Comparison of ENCODE assay signal across 16 cellular contexts in genomic region chr1:225937048-225937968, GRCh38. TPM values are rescaled to one million over a fixed set of nuclear protein-coding genes. Genes with fewer than 3 reads are reported as not detected.
DNase-seq lines count a peak whose midpoint lies in the region; ATAC-seq and TF ChIP-seq lines count a peak whose summit lies in the region.
"Had no signal": no experiment of that assay in that cellular context is flagged by ENCODE, and none has a peak within 500 bp of the region (broad histone marks: within the 10 kb centered on the region; RNA-seq: fewer than 3 reads in every experiment).

No MANE protein-coding gene starts in this region.

- TF ChIP-seq POLR2A in right lobe of liver (IDR thresholded peaks at IDR 0.05): no peak

- H3K4me3 ChIP-seq in right lobe of liver (no peak overlapping the region), right cardiac atrium (ENCODE audit: low read length) (no peak overlapping the region)

- no peaks in the 10 kb centered on the region for H3K36me3 ChIP-seq in right lobe of liver

- H3K27ac ChIP-seq in VCaP (peak overlapping the region; percentile 45), right lobe of liver (no peak overlapping the region), right cardiac atrium (ENCODE audit: low read length) (no peak overlapping the region)

- ATAC-seq in right lobe of liver (peak; percentile 34 to 63 (median 40)), right cardiac atrium (no peak), HG02588 (IDR thresholded peaks at IDR 0.05; ENCODE audit: unreplicated experiment) (no peak), GM19455 (IDR thresholded peaks at IDR 0.05; ENCODE audit: unreplicated experiment) (no peak)

- H3K4me1 ChIP-seq in right lobe of liver: no peaks in the 10 kb centered on the region
- H3K4me1 ChIP-seq in right cardiac atrium (ENCODE audit: control insufficient read depth, insufficient read depth, low read length): peaks cover 2% of the 10 kb centered on the region

- no peaks in the 10 kb centered on the region for H3K9me3 ChIP-seq in right lobe of liver
- no peaks in the 10 kb centered on the region for H3K9me3 ChIP-seq in right cardiac atrium (ENCODE audit: control insufficient read depth, low read length)

- WGBS in right lobe of liver (ENCODE audit: insufficient coverage, low coverage, low lambda C conversion rate, missing lambda C conversion rate): 95% methylated on average over 8 of the region's 21 CpGs
- 92% methylated on average over 21 of the region's 21 CpGs for WGBS in right cardiac atrium

- DNase-seq in AG08395 (ENCODE audit: low spot score) (peak; percentile 14), DMS53 treated with DMSO at 0.1 percent for 48 hours (lab: John Stamatoyannopoulos, UW; ENCODE audit: unreplicated experiment) (peak; percentile 72), right lobe of liver (no peak), right cardiac atrium (no peak)
- DNase-seq: CD4-positive, CD25-positive, alpha-beta regulatory T cell; DMS79 treated with DMSO at 0.1 percent for 48 hours; HCEC 1CT; KBM-7; NCI-H1436; NCI-H2029 treated with DMSO at 0.1 percent for 48 hours; NCI-H524; SHP77 had no signal

- intact Hi-C loops in right lobe of liver (cut with DNase I): no loop called here
- intact Hi-C loops in right cardiac atrium (cut with DNase I): no loop called here

- H3K27me3 ChIP-seq in right lobe of liver (no peaks in the 10 kb centered on the region), right cardiac atrium (ENCODE audit: control insufficient read depth, insufficient read depth) (no peaks in the 10 kb centered on the region)

- TF ChIP-seq CTCF in VCaP (conservative IDR thresholded peaks at IDR 0.05) (no peak), right lobe of liver (IDR thresholded peaks at IDR 0.05) (no peak)

RNA-seq across cellular contexts. Expression of gene LEFTY2, which starts 3.7 kb away (rescaled TPM):
- under 1 TPM in 1 of 6 experiments, not detected in 5; 0.31 TPM for total RNA-seq in right lobe of liver
- total RNA-seq in right cardiac atrium: 1 to 10 TPM in 3 of 4 donors, under 1 TPM in 1; 0.60 to 2.1 (median 1.1) TPM
- polyA plus RNA-seq in right cardiac atrium: 0.59 TPM
- total RNA-seq: CD4-positive, CD25-positive, alpha-beta regulatory T cell; G401 had no signal
- polyA plus RNA-seq: CD4-positive, CD25-positive, alpha-beta regulatory T cell had no signal

RNA-seq across cellular contexts. Expression of gene PYCR2, which starts 13.3 kb away (rescaled TPM):
- total RNA-seq in right lobe of liver: 10 to 100 TPM; 20.0 to 42.6 (median 24.9) TPM
- total RNA-seq in right cardiac atrium: 10 to 100 TPM; 57.4 to 72.0 (median 62.3) TPM
- polyA plus RNA-seq in right cardiac atrium: 76.9 TPM

RNA-seq across cellular contexts. Expression of gene LEFTY1, which starts 48.4 kb away (rescaled TPM):
- total RNA-seq in right lobe of liver (1 to 10 TPM in 1 of 6 experiments, under 1 TPM in 3, not detected in 2; 0.29 to 1.1 (median 0.54) TPM), right cardiac atrium (under 1 TPM; 0.24 to 0.54 (median 0.49) TPM)
- 0.11 TPM for polyA plus RNA-seq in right cardiac atrium
- total RNA-seq: G401 had no signal

RNA-seq across cellular contexts. Expression of gene TMEM63A, which starts 55.1 kb away (rescaled TPM):
- total RNA-seq in right lobe of liver: 10 to 100 TPM; 32.1 to 81.5 (median 44.9) TPM
- 10 to 100 TPM; 32.6 to 44.4 (median 37.9) TPM for total RNA-seq in right cardiac atrium
- polyA plus RNA-seq in right cardiac atrium: 29.3 TPM

Comparison
In these comparisons a context has a peak if more than half of its experiments do, and no peak if none do; other contexts are left out.
1. DNase-seq: peak in AG08395 (single experiment) and DMS53 treated with DMSO at 0.1 percent for 48 hours (single experiment); none in right lobe of liver (0 of 3) and right cardiac atrium (0 of 3).
2. ATAC-seq: peak in right lobe of liver (4 of 4); none in right cardiac atrium (0 of 2), HG02588 (single experiment) and GM19455 (single experiment).